32 cellular contexts compared by ENCODE assay signal in genomic region chr22:48503876-48504275, GRCh38.
"Had no signal": no experiment of that assay in that cellular context is flagged by ENCODE, and none has a peak within 500 bp of the region (broad histone marks: within the 10 kb centered on the region; RNA-seq: fewer than 3 reads in every experiment).

No MANE protein-coding gene starts in this region.

- H3K4me3 ChIP-seq: ascending aorta, breast epithelium, cardiac muscle cell, esophagus squamous epithelium, gastroesophageal sphincter had no signal

- H3K36me3 ChIP-seq: ascending aorta, breast epithelium, cardiac muscle cell, esophagus squamous epithelium, gastroesophageal sphincter had no signal

- DNase-seq: activated CD4-positive, alpha-beta memory T cell treated with anti-CD3 and anti-CD28 coated beads, Interleukin-2, amount 10 ng/mL, durations not matched to agents 7 days and 5 days; activated CD4-positive, alpha-beta T cell treated with anti-CD3 and anti-CD28 coated beads for 4 hours; activated CD4-positive, alpha-beta T cell treated with anti-CD3 and anti-CD28 coated beads, Interleukin-2, amount 10 ng/mL, durations not matched to agents 7 days and 5 days; activated CD4-positive, alpha-beta T cell treated with anti-CD3 and anti-CD28 coated beads, Interleukin-2, amount 50 U/mL, for 4 hours; activated CD4-positive, CD25-positive, alpha-beta regulatory T cell; activated CD4-positive, CD25-positive, alpha-beta regulatory T cell treated with anti-CD3 and anti-CD28 coated beads, Interleukin-2, amount 50 U/mL, for 72 hours; activated CD8-positive, alpha-beta memory T cell treated with anti-CD3 and anti-CD28 coated beads, Interleukin-2, amount 50 U/mL, for 48 hours; activated gamma-delta T cell; activated naive CD4-positive, alpha-beta T cell; activated naive CD4-positive, alpha-beta T cell treated with anti-CD3 and anti-CD28 coated beads, Interleukin-2, amount 10 ng/mL, durations not matched to agents 7 days and 5 days; activated naive CD8-positive, alpha-beta T cell treated with anti-CD3 and anti-CD28 coated beads, Interleukin-2, amount 10 ng/mL, durations not matched to agents 7 days and 5 days; activated T-cell treated with anti-CD3 and anti-CD28 coated beads for 4 hours; activated T-cell treated with anti-CD3 and anti-CD28 coated beads, Interleukin-2, amount 50 U/mL, for 24 hours; activated T-cell treated with anti-CD3 and anti-CD28 coated beads, Interleukin-2, amount 50 U/mL, for 72 hours; cortex of kidney; dermis blood vessel endothelial cell; effector CD4-positive, alpha-beta T cell; effector memory CD8-positive, alpha-beta T cell; esophagus squamous epithelium; foreskin melanocyte; T-helper 2 cell had no signal

- H3K4me1 Mint-ChIP-seq: activated CD4-positive, alpha-beta memory T cell treated with anti-CD3 and anti-CD28 coated beads, Interleukin-2, amount 10 ng/mL, durations not matched to agents 7 days and 5 days; activated CD4-positive, alpha-beta T cell treated with anti-CD3 and anti-CD28 coated beads, Interleukin-2, amount 10 ng/mL, durations not matched to agents 7 days and 5 days; activated naive CD4-positive, alpha-beta T cell treated with anti-CD3 and anti-CD28 coated beads, Interleukin-2, amount 10 ng/mL, durations not matched to agents 7 days and 5 days; activated naive CD8-positive, alpha-beta T cell treated with anti-CD3 and anti-CD28 coated beads, Interleukin-2, amount 10 ng/mL, durations not matched to agents 7 days and 5 days; central memory CD8-positive, alpha-beta T cell had no signal

- ATAC-seq: activated naive CD4-positive, alpha-beta T cell treated with anti-CD3 and anti-CD28 coated beads, Interleukin-2, amount 50 U/mL, for 72 hours; activated T-cell treated with anti-CD3 and anti-CD28 coated beads, Interleukin-2, amount 50 U/mL, for 72 hours; effector memory CD8-positive, alpha-beta T cell; gastroesophageal sphincter had no signal

- H3K4me3 Mint-ChIP-seq: activated CD4-positive, alpha-beta memory T cell treated with anti-CD3 and anti-CD28 coated beads, Interleukin-2, amount 10 ng/mL, durations not matched to agents 7 days and 5 days; activated CD4-positive, alpha-beta T cell treated with anti-CD3 and anti-CD28 coated beads, Interleukin-2, amount 10 ng/mL, durations not matched to agents 7 days and 5 days; activated naive CD4-positive, alpha-beta T cell treated with anti-CD3 and anti-CD28 coated beads, Interleukin-2, amount 10 ng/mL, durations not matched to agents 7 days and 5 days; activated naive CD8-positive, alpha-beta T cell treated with anti-CD3 and anti-CD28 coated beads, Interleukin-2, amount 10 ng/mL, durations not matched to agents 7 days and 5 days; activated T-cell treated with anti-CD3 and anti-CD28 coated beads, Interleukin-2, amount 50 U/mL, for 24 hours; activated T-cell treated with anti-CD3 and anti-CD28 coated beads, Interleukin-2, amount 50 U/mL, for 72 hours; brain; central memory CD8-positive, alpha-beta T cell; effector memory CD8-positive, alpha-beta T cell had no signal

- H3K36me3 Mint-ChIP-seq: activated naive CD4-positive, alpha-beta T cell treated with anti-CD3 and anti-CD28 coated beads, Interleukin-2, amount 10 ng/mL, durations not matched to agents 7 days and 5 days; activated naive CD4-positive, alpha-beta T cell treated with anti-CD3 and anti-CD28 coated beads, Interleukin-2, amount 50 U/mL, for 72 hours; activated naive CD8-positive, alpha-beta T cell treated with anti-CD3 and anti-CD28 coated beads, Interleukin-2, amount 10 ng/mL, durations not matched to agents 7 days and 5 days had no signal

- H3K9me3 Mint-ChIP-seq: activated CD4-positive, alpha-beta memory T cell treated with anti-CD3 and anti-CD28 coated beads, Interleukin-2, amount 10 ng/mL, durations not matched to agents 7 days and 5 days; activated CD4-positive, alpha-beta T cell treated with anti-CD3 and anti-CD28 coated beads, Interleukin-2, amount 10 ng/mL, durations not matched to agents 7 days and 5 days; activated naive CD4-positive, alpha-beta T cell treated with anti-CD3 and anti-CD28 coated beads, Interleukin-2, amount 10 ng/mL, durations not matched to agents 7 days and 5 days; activated naive CD4-positive, alpha-beta T cell treated with anti-CD3 and anti-CD28 coated beads, Interleukin-2, amount 50 U/mL, for 72 hours; activated naive CD8-positive, alpha-beta T cell treated with anti-CD3 and anti-CD28 coated beads, Interleukin-2, amount 10 ng/mL, durations not matched to agents 7 days and 5 days; activated T-cell treated with anti-CD3 and anti-CD28 coated beads, Interleukin-2, amount 50 U/mL, for 24 hours; activated T-cell treated with anti-CD3 and anti-CD28 coated beads, Interleukin-2, amount 50 U/mL, for 72 hours; central memory CD8-positive, alpha-beta T cell; effector memory CD8-positive, alpha-beta T cell had no signal

- H3K27me3 Mint-ChIP-seq: activated CD4-positive, alpha-beta memory T cell treated with anti-CD3 and anti-CD28 coated beads, Interleukin-2, amount 10 ng/mL, durations not matched to agents 7 days and 5 days; activated CD4-positive, alpha-beta T cell treated with anti-CD3 and anti-CD28 coated beads, Interleukin-2, amount 10 ng/mL, durations not matched to agents 7 days and 5 days; activated naive CD4-positive, alpha-beta T cell treated with anti-CD3 and anti-CD28 coated beads, Interleukin-2, amount 10 ng/mL, durations not matched to agents 7 days and 5 days; activated naive CD8-positive, alpha-beta T cell treated with anti-CD3 and anti-CD28 coated beads, Interleukin-2, amount 10 ng/mL, durations not matched to agents 7 days and 5 days had no signal

- FAIRE-seq: colon, endometrium, endothelial cell of umbilical vein had no signal

- H3K27ac ChIP-seq: ascending aorta, breast epithelium, cardiac muscle cell, epithelial cell of prostate, esophagus squamous epithelium, gastroesophageal sphincter had no signal

- H3K27me3 ChIP-seq: ascending aorta, cardiac muscle cell had no signal

- H3K9me3 ChIP-seq: ascending aorta, breast epithelium, esophagus squamous epithelium, gastroesophageal sphincter had no signal

- H3K27ac Mint-ChIP-seq: activated CD4-positive, alpha-beta memory T cell treated with anti-CD3 and anti-CD28 coated beads, Interleukin-2, amount 10 ng/mL, durations not matched to agents 7 days and 5 days; activated CD4-positive, alpha-beta T cell treated with anti-CD3 and anti-CD28 coated beads, Interleukin-2, amount 10 ng/mL, durations not matched to agents 7 days and 5 days; activated naive CD4-positive, alpha-beta T cell treated with anti-CD3 and anti-CD28 coated beads, Interleukin-2, amount 10 ng/mL, durations not matched to agents 7 days and 5 days; activated naive CD4-positive, alpha-beta T cell treated with anti-CD3 and anti-CD28 coated beads, Interleukin-2, amount 50 U/mL, for 72 hours; activated naive CD8-positive, alpha-beta T cell treated with anti-CD3 and anti-CD28 coated beads, Interleukin-2, amount 10 ng/mL, durations not matched to agents 7 days and 5 days; activated T-cell treated with anti-CD3 and anti-CD28 coated beads, Interleukin-2, amount 50 U/mL, for 24 hours; activated T-cell treated with anti-CD3 and anti-CD28 coated beads, Interleukin-2, amount 50 U/mL, for 72 hours; effector memory CD8-positive, alpha-beta T cell had no signal

- H3K4me1 ChIP-seq: ascending aorta, breast epithelium, esophagus squamous epithelium, gastroesophageal sphincter had no signal
